In genomic region chr13:30864352-30865130, GRCh38 we compare ENCODE assay signal across 8 cellular contexts. TPM values are rescaled to one million over a fixed set of nuclear protein-coding genes. Genes with fewer than 3 reads are reported as not detected.
A peak's percentile ranks its signal among the peaks of the same experiment; 100 is the strongest.
DNase-seq lines count a peak whose midpoint lies in the region; TF ChIP-seq lines count a peak whose summit lies in the region.

No MANE protein-coding gene starts in this region.

- no peaks in the 10 kb centered on the region for H4K20me1 ChIP-seq in SK-N-SH (ENCODE audit: insufficient read depth)

- TF ChIP-seq POLR2A in ovary (IDR thresholded peaks at IDR 0.05) = no peak

- POLR2A ChIA-PET in SK-N-SH (lab: Yijun Ruan, JAX) = interaction anchor here (0.6 to 3.2 kb wide), 7 partner anchors 13 to 285 kb away, joined by 3 to 13 read pairs (median 5); no protein-coding TSS in a partner anchor

- peak overlapping the region; percentile 97 to 99 for H3K27ac ChIP-seq in SK-N-SH (ENCODE audit: low read depth in 2 of 2, low read length in 1 of 2)
- H3K27ac ChIP-seq in ovary = peak overlapping the region; percentile 65 to 81

- peak overlapping the region; percentile 72 for H3K9ac ChIP-seq in SK-N-SH

- CTCF ChIA-PET in SK-N-SH (lab: Yijun Ruan, JAX) = interaction anchor here (0.6 to 4.2 kb wide), 36 partner anchors 8 to 732 kb away, joined by 3 to 36 read pairs (median 4); no protein-coding TSS in a partner anchor

- intact Hi-C loops in ovary (cut with DNase I) = loop anchor here in 2 of 4 donors (5.0 to 10.0 kb wide), 6 partner anchors 62 to 730 kb away; partner anchors contain the start of gene USPL1 (in 1 of the 2)

- TF ChIP-seq EP300 in SK-N-SH (IDR thresholded peaks at IDR 0.05; ENCODE audit: borderline replicate concordance in 1 of 2, low read depth in 1 of 2, low read length in 1 of 2) = peak; percentile 65 to 70; a peak in 3 of 4 replicates
- no peak for TF ChIP-seq EP300 in ovary (IDR thresholded peaks at IDR 0.05)

- no peaks in the 10 kb centered on the region for H3K9me2 ChIP-seq in SK-N-SH

- H3F3A ChIP-seq in SK-N-SH (replicated peaks; ENCODE audit: insufficient read depth) = peaks cover 41% of the 10 kb centered on the region

- H3K27me3 ChIP-seq in SK-N-SH (ENCODE audit: insufficient read depth) = no peaks in the 10 kb centered on the region
- no peaks in the 10 kb centered on the region for H3K27me3 ChIP-seq in ovary

- H3K79me2 ChIP-seq in SK-N-SH (ENCODE audit: insufficient read depth) = no peaks in the 10 kb centered on the region

- no peak; the same call in 1 of the 2 replicates for TF ChIP-seq RAD21 in SK-N-SH (IDR thresholded peaks at IDR 0.05; ENCODE audit: low read length)

- no peak overlapping the region; a peak in 1 of 4 replicates for H3K4me3 ChIP-seq in SK-N-SH (ENCODE audit: low read depth in 2 of 2, low read length in 1 of 2)
- no peak overlapping the region for H3K4me3 ChIP-seq in fibroblast of pulmonary artery (replicated peaks; ENCODE audit: low read depth, low read length)
- no peak overlapping the region for H3K4me3 ChIP-seq in ovary

- no peaks in the 10 kb centered on the region for H3K9me3 ChIP-seq in SK-N-SH
- no peaks in the 10 kb centered on the region for H3K9me3 ChIP-seq in ovary

- TF ChIP-seq CTCF in SK-N-SH (IDR thresholded peaks at IDR 0.05) (no peak), fibroblast of pulmonary artery (IDR thresholded peaks at IDR 0.05; ENCODE audit: low read length, missing control alignments) (no peak), ovary (IDR thresholded peaks at IDR 0.05) (no peak)

- H2AFZ ChIP-seq in SK-N-SH (ENCODE audit: low read depth) = peak overlapping the region; percentile 69

- peak overlapping the region; percentile 61 for H3K4me2 ChIP-seq in SK-N-SH

- WGBS in SK-N-SH (ENCODE audit: low lambda C conversion rate) = 39% methylated on average over 6 of the region's 6 CpGs
- 18 to 19% (median 19%) methylated on average over 6 of the region's 6 CpGs for WGBS in ovary, 3 donors

- DNase-seq in DMS 273 treated with DMSO at 0.1 percent for 48 hours (lab: John Stamatoyannopoulos, UW) = peak; percentile 7
- peak; percentile 71 for DNase-seq in SK-N-SH
- DNase-seq in fibroblast of pulmonary artery (ENCODE audit: low read depth) = peak; percentile 93
- DNase-seq in ovary = peak; percentile 41 to 72 (median 47)
- no peak for DNase-seq in ureter (ENCODE audit: low spot score)
- no peak for DNase-seq in activated CD4-positive, alpha-beta T cell treated with anti-CD3 and anti-CD28 coated beads, Interleukin-2, amount 50 U/mL, for 48 hours
- no peak for DNase-seq in DMS53 treated with DMSO at 0.1 percent for 48 hours (lab: John Stamatoyannopoulos, UW; ENCODE audit: unreplicated experiment)
- no peak for DNase-seq in superior temporal gyrus (ENCODE audit: extremely low spot score)

- H3K36me3 ChIP-seq in SK-N-SH (replicated peaks in 1 of 2; ENCODE audit: control insufficient read depth in 1 of 2, insufficient read depth in 2 of 2, low read length in 1 of 2) (no peaks in the 10 kb centered on the region), ovary (no peaks in the 10 kb centered on the region)

- H3K4me1 ChIP-seq in SK-N-SH (ENCODE audit: control insufficient read depth in 1 of 2, insufficient read depth in 2 of 2, low read depth in 1 of 2, low read length in 1 of 2) (peaks cover 40 to 41% of the 10 kb centered on the region in 2 experiments), ovary (ENCODE audit: insufficient read depth) (peaks cover 21% of the 10 kb centered on the region)

TF ChIP-seq in SK-N-SH, 30 proteins besides CTCF, POLR2A, EP300 and RAD21 (continues in another document):
- TF ChIP-seq, protein P1, sequence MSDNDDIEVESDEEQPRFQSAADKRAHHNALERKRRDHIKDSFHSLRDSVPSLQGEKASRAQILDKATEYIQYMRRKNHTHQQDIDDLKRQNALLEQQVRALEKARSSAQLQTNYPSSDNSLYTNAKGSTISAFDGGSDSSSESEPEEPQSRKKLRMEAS (IDR thresholded peaks at IDR 0.05; ENCODE audit: low read depth) = 0 out of 2 replicates have a peak, but pooled peaks have one; percentile 14
- TF ChIP-seq RCOR1 (IDR thresholded peaks at IDR 0.05; ENCODE audit: low read length) = no peak
- peak; percentile 67 for TF ChIP-seq TCF12 (IDR thresholded peaks at IDR 0.05)
- TF ChIP-seq MXI1 (IDR thresholded peaks at IDR 0.05; ENCODE audit: low read depth, low read length) = no peak
- TF ChIP-seq FOSL2 (IDR thresholded peaks at IDR 0.05; ENCODE audit: borderline replicate concordance, low read depth) = no peak; the same call in 1 of the 2 replicates
- peak; percentile 45 for TF ChIP-seq CHD2 (IDR thresholded peaks at IDR 0.05; ENCODE audit: low read length, partially characterized antibody)
- TF ChIP-seq IRF3 (IDR thresholded peaks at IDR 0.05; ENCODE audit: low read depth, low read length) = no peak
- no peak for TF ChIP-seq NRF1 (IDR thresholded peaks at IDR 0.05; ENCODE audit: low read depth, low read length)
- TF ChIP-seq RFX5 (IDR thresholded peaks at IDR 0.05; ENCODE audit: low read length) = no peak
- no peak for TF ChIP-seq EZH2phosphoT487 (IDR thresholded peaks at IDR 0.05; ENCODE audit: borderline replicate concordance, low read depth)
- TF ChIP-seq ELF1 (IDR thresholded peaks at IDR 0.05) = no peak
- TF ChIP-seq TEAD4 (IDR thresholded peaks at IDR 0.05; ENCODE audit: borderline replicate concordance, insufficient read depth) = peak; percentile 61; the same call in 1 of the 2 replicates
- no peak for TF ChIP-seq REST (IDR thresholded peaks at IDR 0.05; ENCODE audit: low read depth, low read length)
- TF ChIP-seq GABPA (IDR thresholded peaks at IDR 0.05; ENCODE audit: low read depth) = no peak
- TF ChIP-seq FOXM1 (IDR thresholded peaks at IDR 0.05; ENCODE audit: low read depth) = no peak
- peak; percentile 27; the same call in 1 of the 2 replicates for TF ChIP-seq NFIC (IDR thresholded peaks at IDR 0.05; ENCODE audit: borderline replicate concordance)
- no peak for TF ChIP-seq USF1 (IDR thresholded peaks at IDR 0.05; ENCODE audit: borderline replicate concordance, low read depth)
- no peak for TF ChIP-seq ZBTB33 (IDR thresholded peaks at IDR 0.05; ENCODE audit: borderline replicate concordance, low read depth)

RNA-seq across cellular contexts. Expression of gene MEDAG, which starts 41.5 kb away (rescaled TPM):
- polyA plus RNA-seq in SK-N-SH (2012; rRNA removed) = 0.03 TPM in 1 of 2 replicates, not detected in the other
- polyA plus RNA-seq in SK-N-SH (2012; cell fraction: cytosol; rRNA removed) = 0.01 and 0.03 TPM in 2 replicates
- polyA plus RNA-seq in SK-N-SH (2012; cell fraction: nucleus; rRNA removed) = not detected in 2 replicates
- 10 to 100 TPM in 5 of 7 donors, 1 to 10 TPM in 2; 3.5 to 44.0 (median 17.2) TPM for total RNA-seq in ovary
- 10 to 100 TPM in 1 of 2 donors, 1 to 10 TPM in 1; 6.1 to 37.6 TPM for polyA plus RNA-seq in ovary
- 6.6 TPM for total RNA-seq in ureter

Comparison
In these comparisons a context has a peak if more than half of its experiments do, and no peak if none do; other contexts are left out.
1. DNase-seq: peak in DMS 273 treated with DMSO at 0.1 percent for 48 hours (single experiment), SK-N-SH (single experiment), fibroblast of pulmonary artery (single experiment) and ovary (5 of 5); none in ureter (single experiment), activated CD4-positive, alpha-beta T cell treated with anti-CD3 and anti-CD28 coated beads, Interleukin-2, amount 50 U/mL, for 48 hours (0 of 2), DMS53 treated with DMSO at 0.1 percent for 48 hours (single experiment) and superior temporal gyrus (single experiment).